In the genomic region with DNA sequence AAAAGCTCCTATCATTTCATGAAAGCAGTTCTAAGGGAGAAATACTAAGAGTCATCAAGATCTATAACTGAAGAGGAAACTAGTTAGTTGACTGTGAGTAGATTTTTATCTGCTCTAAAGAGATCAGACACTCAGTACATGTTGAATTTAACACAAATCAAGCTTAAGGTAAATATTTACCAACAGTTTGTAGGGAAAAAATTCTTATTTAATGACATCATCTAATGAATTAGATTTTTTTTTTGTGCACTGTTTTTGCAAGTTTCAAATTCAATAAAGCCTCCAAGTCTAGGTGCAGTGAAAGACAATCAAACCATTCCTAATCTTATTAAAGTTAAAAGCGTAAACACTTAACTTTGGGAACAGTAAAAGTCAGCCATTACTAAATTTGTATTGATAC, we compare ENCODE assay signal across 27 cellular contexts.
"Had no signal": no experiment of that assay in that cellular context is flagged by ENCODE, and none has a peak within 500 bp of the region (broad histone marks: within the 10 kb centered on the region; RNA-seq: fewer than 3 reads in every experiment).

No MANE protein-coding gene starts in this region.

- H3K27me3 ChIP-seq: esophagus squamous epithelium, gastrocnemius medialis, heart right ventricle, left lung had no signal

- H3K4me1 ChIP-seq: esophagus squamous epithelium, gastrocnemius medialis, heart right ventricle, left lung, lower lobe of right lung had no signal

- H3K36me3 ChIP-seq: esophagus squamous epithelium, gastrocnemius medialis, heart right ventricle, left lung, lower lobe of right lung had no signal

- H3K9me3 ChIP-seq: esophagus squamous epithelium, gastrocnemius medialis, lower lobe of right lung had no signal

- H3K4me3 ChIP-seq: esophagus squamous epithelium, gastrocnemius medialis, heart right ventricle, left lung, lower lobe of right lung, mucosa of descending colon had no signal

- H3K27ac ChIP-seq: epithelial cell of prostate, esophagus squamous epithelium, gastrocnemius medialis, heart right ventricle, left lung, lower lobe of right lung had no signal

- ATAC-seq: effector memory CD8-positive, alpha-beta T cell; esophagus mucosa; gastrocnemius medialis; heart right ventricle; left cardiac atrium; left lung; left ventricle myocardium superior; lower lobe of right lung; mucosa of descending colon had no signal

- FAIRE-seq: colon, endometrium, islet of Langerhans, keratinocyte had no signal

- H3K27me3 Mint-ChIP-seq: dendritic cell treated with granulocyte-macrophage colony-stimulating factor and Interleukin-4, amounts not matched to agents 40 ng/mL and 50 ng/mL, for 4 days; effector memory CD8-positive, alpha-beta T cell had no signal

- DNase-seq: cortex of kidney; effector CD8-positive, alpha-beta T cell; effector memory CD8-positive, alpha-beta T cell; endodermal cell; erythroblast; esophagus squamous epithelium; foreskin fibroblast; foreskin melanocyte; gastrocnemius medialis; glutamatergic neuron; head of caudate nucleus; heart right ventricle; hippocampal formation; left cardiac atrium; left lung; left ventricle myocardium superior; lower lobe of right lung; mesenchymal stem cell; mucosa of descending colon had no signal

- H3K27ac Mint-ChIP-seq: dendritic cell treated with granulocyte-macrophage colony-stimulating factor and Interleukin-4, amounts not matched to agents 40 ng/mL and 50 ng/mL, for 4 days; effector memory CD8-positive, alpha-beta T cell; endodermal cell; mesothelial cell of epicardium had no signal

- H3K36me3 Mint-ChIP-seq: mesothelial cell of epicardium had no signal

- H3K4me1 Mint-ChIP-seq: endodermal cell, mesothelial cell of epicardium had no signal

- H3K4me3 Mint-ChIP-seq: dendritic cell treated with granulocyte-macrophage colony-stimulating factor and Interleukin-4, amounts not matched to agents 40 ng/mL and 50 ng/mL, for 4 days; effector memory CD8-positive, alpha-beta T cell; endodermal cell; mesothelial cell of epicardium had no signal
